Comparison of ENCODE assay signal across 8 cellular contexts in the genomic region with DNA sequence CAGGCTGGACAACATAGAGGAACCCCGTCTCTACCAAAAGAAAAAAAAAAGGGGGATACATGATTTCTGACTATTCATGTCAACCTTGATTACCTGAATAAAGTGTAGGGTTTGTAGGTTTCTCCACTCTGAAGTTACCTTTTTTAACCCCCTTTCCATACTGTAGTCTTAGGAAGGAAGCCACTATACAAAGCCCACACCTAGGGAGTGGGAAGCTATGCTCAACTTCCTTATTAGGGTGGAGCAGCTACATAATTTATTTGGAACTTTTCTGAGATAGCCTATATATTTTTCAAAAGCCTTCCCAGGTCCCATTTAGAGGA. TPM values are rescaled to one million over a fixed set of nuclear protein-coding genes. Genes with fewer than 3 reads are reported as not detected.
DNase-seq lines count a peak whose midpoint lies in the region; TF ChIP-seq lines count a peak whose summit lies in the region.

No MANE protein-coding gene starts in this region.

- WGBS in GM23248 (ENCODE audit: low coverage in 1 of 2, low lambda C conversion rate in 2 of 2, missing lambda C conversion rate in 2 of 2), 2 experiments, result 0% methylated on average over 1 of the region's 1 CpG

- DNase-seq in GM23248, result peak; percentile 10
- no peak for DNase-seq in WERI-Rb-1
- DNase-seq in glutamatergic neuron, result no peak
- no peak for DNase-seq in skeletal muscle cell (ENCODE audit: low read depth)
- DNase-seq in stimulated activated CD4-positive, alpha-beta T cell treated with anti-CD3 and anti-CD28 coated beads, Interleukin-2, amount 100 ng/mL, for 24 hours, result no peak
- DNase-seq in NCI-H187 treated with DMSO at 0.1 percent for 48 hours (lab: John Stamatoyannopoulos, UW), result no peak
- no peak for DNase-seq in NCI-H1436 (lab: John Stamatoyannopoulos, UW)
- DNase-seq in NCI-H2196 (lab: John Stamatoyannopoulos, UW; ENCODE audit: unreplicated experiment), result no peak

- peaks cover 20% of the 10 kb centered on the region for H3F3A ChIP-seq in GM23248 (ENCODE audit: insufficient read depth)

- no peaks in the 10 kb centered on the region for H3K4me1 Mint-ChIP-seq in glutamatergic neuron (ENCODE audit: low read depth, unreplicated experiment)

- H3K9me2 ChIP-seq in GM23248 (ENCODE audit: insufficient read depth), result no peaks in the 10 kb centered on the region

- H3K36me3 Mint-ChIP-seq in glutamatergic neuron (ENCODE audit: unreplicated experiment), result no peaks in the 10 kb centered on the region

- TF ChIP-seq CTCF in WERI-Rb-1 (IDR thresholded peaks at IDR 0.05; ENCODE audit: low read depth, low read length) (no peak), glutamatergic neuron (IDR thresholded peaks at IDR 0.05; ENCODE audit: partially characterized antibody, unreplicated experiment) (no peak)

- peak overlapping the region; percentile 79 for H3K4me2 ChIP-seq in GM23248 (ENCODE audit: unreplicated experiment)

- peak overlapping the region; percentile 89 for H2AFZ ChIP-seq in GM23248

- H3K4me1 ChIP-seq in GM23248 (ENCODE audit: insufficient read depth), result peaks cover 21% of the 10 kb centered on the region

- peaks cover 53% of the 10 kb centered on the region for H3K79me2 ChIP-seq in GM23248 (ENCODE audit: insufficient read depth)

- peak overlapping the region; percentile 97 for H3K27ac Mint-ChIP-seq in glutamatergic neuron (ENCODE audit: unreplicated experiment)

- peaks cover 2% of the 10 kb centered on the region for H3K27me3 Mint-ChIP-seq in glutamatergic neuron (ENCODE audit: unreplicated experiment)

- in situ Hi-C loops in GM23248 (cut with MboI), result no loop called here

- H3K4me3 ChIP-seq in GM23248 (peak overlapping the region; percentile 96), WERI-Rb-1 (ENCODE audit: low read depth, low read length) (peak overlapping the region; percentile 99), skeletal muscle cell (ENCODE audit: low read depth, low read length) (peak overlapping the region; percentile 100)

- H3K9me3 ChIP-seq in GM23248 (ENCODE audit: low read depth), result no peaks in the 10 kb centered on the region
- H3K9me3 ChIP-seq in WERI-Rb-1 (ENCODE audit: severe bottlenecking), result no peaks in the 10 kb centered on the region

- H3K36me3 ChIP-seq in GM23248 (ENCODE audit: low read depth) (no peaks in the 10 kb centered on the region), WERI-Rb-1 (peaks cover 9% of the 10 kb centered on the region)

- H3K4me3 Mint-ChIP-seq in glutamatergic neuron (ENCODE audit: unreplicated experiment), result peak overlapping the region; percentile 99

- peak overlapping the region; percentile 98 for H3K9ac ChIP-seq in GM23248

- H4K20me1 ChIP-seq in GM23248 (ENCODE audit: insufficient read depth), result 0 out of 2 replicates have a peak, but pooled peaks cover 3% of the 10 kb centered on the region

- H3K9me3 Mint-ChIP-seq in glutamatergic neuron (ENCODE audit: unreplicated experiment), result peaks cover 2% of the 10 kb centered on the region

- H3K27me3 ChIP-seq in GM23248 (replicated peaks; ENCODE audit: insufficient read depth) (no peaks in the 10 kb centered on the region), WERI-Rb-1 (ENCODE audit: insufficient read depth, low read depth, severe bottlenecking) (no peaks in the 10 kb centered on the region)

- H3K27ac ChIP-seq in GM23248 (peak overlapping the region; percentile 91), WERI-Rb-1 (peak overlapping the region; percentile 87)

RNA-seq across cellular contexts. Expression of gene ATP6V1E1, which starts 0.6 kb away (rescaled TPM):
- total RNA-seq in GM23248 (2014; rRNA removed; shearing (Covaris generic)), result 103 and 113 TPM in 2 replicates
- polyA plus RNA-seq in GM23248 (2016; fragmentation: Nextera tagmentation; extraction: Ambion mirVana), result 131 and 134 TPM in 2 replicates
- total RNA-seq in glutamatergic neuron (ENCODE audit: unreplicated experiment), result 112 TPM

RNA-seq across cellular contexts. Expression of gene BCL2L13, which starts 9.4 kb away (rescaled TPM):
- total RNA-seq in GM23248 (2014; rRNA removed; shearing (Covaris generic)), result 71.9 and 74.1 TPM in 2 replicates
- polyA plus RNA-seq in GM23248 (2016; fragmentation: Nextera tagmentation; extraction: Ambion mirVana), result 43.0 and 44.9 TPM in 2 replicates
- total RNA-seq in glutamatergic neuron (ENCODE audit: unreplicated experiment), result 42.6 TPM
